Comparison of ENCODE assay signal across 18 cellular contexts in the genomic region with DNA sequence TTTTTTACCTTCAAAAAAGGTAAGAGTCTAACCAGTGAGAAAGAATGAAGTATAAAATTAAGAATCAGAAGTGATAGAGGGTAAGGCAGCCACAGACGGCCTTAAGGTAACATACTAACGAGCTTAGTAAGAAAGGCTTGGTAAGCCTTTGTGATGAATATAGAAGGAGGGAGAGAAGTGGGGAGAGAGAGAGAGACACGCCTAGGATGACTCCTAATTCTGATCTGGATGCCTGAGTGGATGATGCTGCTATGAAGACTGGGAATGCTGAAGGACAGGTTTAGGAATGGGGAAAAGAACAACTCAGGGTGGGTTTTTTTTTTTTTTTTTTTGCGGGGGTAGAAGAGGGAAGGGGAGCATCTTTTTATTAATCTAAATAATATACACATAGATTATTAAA.
"Had no signal": no experiment of that assay in that cellular context is flagged by ENCODE, and none has a peak within 500 bp of the region (broad histone marks: within the 10 kb centered on the region; RNA-seq: fewer than 3 reads in every experiment).

No MANE protein-coding gene starts in this region.

- H3K9me3 ChIP-seq: gastroesophageal sphincter, heart left ventricle, spleen had no signal

- H3K4me3 ChIP-seq: coronary artery, gastroesophageal sphincter, heart left ventricle, spleen had no signal

- ATAC-seq: activated naive CD8-positive, alpha-beta T cell treated with anti-CD3 and anti-CD28 coated beads, Interleukin-2, amount 50 U/mL, for 24 hours; gastroesophageal sphincter; heart left ventricle; left cardiac atrium; sciatic nerve; stimulated activated naive B cell treated with anti-CD40 and anti-IgM and Interleukin-4, amounts not matched to agents 10 μg/mL and 1 μg/mL and 100 μg/mL, for 72 hours; WTC11 had no signal

- DNase-seq: activated CD4-positive, alpha-beta memory T cell treated with anti-CD3 and anti-CD28 coated beads for 36 hours; activated CD4-positive, alpha-beta T cell treated with anti-CD3 and anti-CD28 coated beads for 4 hours; activated naive CD4-positive, alpha-beta T cell; activated naive CD8-positive, alpha-beta T cell treated with anti-CD3 and anti-CD28 coated beads, Interleukin-2, amount 50 U/mL, for 24 hours; activated T-cell treated with anti-CD3 and anti-CD28 coated beads for 4 hours; aorta; brain microvascular endothelial cell; heart left ventricle; immature natural killer cell; left cardiac atrium; nucleus accumbens; spleen; stimulated activated CD4-positive, alpha-beta T cell treated with anti-CD3 and anti-CD28 coated beads, Interleukin-4, amount 100 ng/mL, for 4 hours; stimulated activated naive B cell treated with anti-CD40 and anti-IgM and Interleukin-4, amounts not matched to agents 10 μg/mL and 1 μg/mL and 100 μg/mL, for 72 hours had no signal

- H3K27me3 ChIP-seq: brain microvascular endothelial cell, gastroesophageal sphincter, heart left ventricle, spleen had no signal

- H3K27ac ChIP-seq: brain microvascular endothelial cell, coronary artery, gastroesophageal sphincter, heart left ventricle, spleen had no signal
